Comparison of ENCODE assay signal across 24 cellular contexts in the genomic region with DNA sequence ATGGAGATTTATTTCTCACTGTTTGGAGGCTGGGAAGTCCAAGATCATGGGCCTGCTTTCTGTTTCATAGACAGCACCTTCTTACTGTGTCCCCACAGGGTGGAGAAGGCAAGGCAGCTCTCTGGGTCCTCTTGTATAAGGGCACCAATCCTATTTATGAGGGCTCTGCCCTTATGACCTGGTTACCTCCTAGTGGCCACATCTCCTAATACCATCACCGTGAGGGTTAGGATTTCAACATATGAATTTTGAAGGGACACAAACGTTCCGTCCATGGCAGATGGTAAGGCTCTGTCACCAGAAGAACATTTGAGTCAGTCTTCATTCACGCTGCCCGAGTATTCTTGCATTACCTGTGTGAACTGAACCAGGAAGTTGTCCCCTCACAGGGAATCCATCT. TPM values are rescaled to one million over a fixed set of nuclear protein-coding genes. Genes with fewer than 3 reads are reported as not detected.
A peak's percentile ranks its signal among the peaks of the same experiment; 100 is the strongest.
DNase-seq lines count a peak whose midpoint lies in the region; ATAC-seq and TF ChIP-seq lines count a peak whose summit lies in the region.
"Had no signal": no experiment of that assay in that cellular context is flagged by ENCODE, and none has a peak within 500 bp of the region (broad histone marks: within the 10 kb centered on the region; RNA-seq: fewer than 3 reads in every experiment).

No MANE protein-coding gene starts in this region.

- H3K4ac ChIP-seq in mesenchymal stem cell (ENCODE audit: low read depth in 1 of 2, low read length in 2 of 2) = no peak overlapping the region

- H3K14ac ChIP-seq in mesenchymal stem cell (ENCODE audit: low read length in 2 of 2) = no peak overlapping the region

- no peak overlapping the region for H3K9ac ChIP-seq in mesenchymal stem cell (ENCODE audit: low read length)

- H3F3A ChIP-seq in GM23338 (replicated peaks; ENCODE audit: low read depth) = no peaks in the 10 kb centered on the region

- no peaks in the 10 kb centered on the region for H3K9me2 ChIP-seq in GM23338 (ENCODE audit: insufficient read depth)

- TF ChIP-seq CTCF in GM06990 (IDR thresholded peaks at IDR 0.05; ENCODE audit: insufficient read depth, low read length, poor library complexity, severe bottlenecking) = peak; percentile 21
- TF ChIP-seq CTCF in GM23338 (conservative IDR thresholded peaks at IDR 0.05; ENCODE audit: low read depth in 2 of 2) = peak in 1 of 2 experiments; percentile 5; a peak in 1 of 4 replicates
- no peak for TF ChIP-seq CTCF in WTC11 (IDR thresholded peaks at IDR 0.05)

- H3K4me3 Mint-ChIP-seq in GM23338 (no peak overlapping the region), WTC11 (no peak overlapping the region)
- H3K4me3 Mint-ChIP-seq: CD8-positive, alpha-beta T cell; effector memory CD8-positive, alpha-beta T cell; stimulated activated effector memory CD8-positive, alpha-beta T cell treated with anti-CD3 and anti-CD28 coated beads, Interleukin-12 subunit alpha, Interleukin-12 subunit beta, amount 100 ng/mL, for 72 hours had no signal

- no peak overlapping the region; the same call in 1 of the 2 replicates for H3K4me3 ChIP-seq in GM06990 (replicated peaks; ENCODE audit: low read depth, low read length)
- no peak overlapping the region for H3K4me3 ChIP-seq in GM23338
- no peak overlapping the region for H3K4me3 ChIP-seq in mesenchymal stem cell (ENCODE audit: insufficient read depth in 1 of 2, low read depth in 1 of 2, low read length in 2 of 2)
- H3K4me3 ChIP-seq: esophagus squamous epithelium, psoas muscle, skin epidermis, suprapubic skin, vagina had no signal

- H3K23ac ChIP-seq in mesenchymal stem cell (ENCODE audit: low read length in 2 of 2) = no peak overlapping the region

- no peak overlapping the region for H2AFZ ChIP-seq in GM23338
- H2AFZ ChIP-seq in mesenchymal stem cell (ENCODE audit: low read depth, low read length) = no peak overlapping the region

- 0 out of 2 replicates have a peak overlapping the region, but pooled peaks have one; percentile 67 for H3K27ac Mint-ChIP-seq in GM23338
- H3K27ac Mint-ChIP-seq in WTC11 = no peak overlapping the region
- H3K27ac Mint-ChIP-seq: CD8-positive, alpha-beta T cell; effector memory CD8-positive, alpha-beta T cell; stimulated activated effector memory CD8-positive, alpha-beta T cell treated with anti-CD3 and anti-CD28 coated beads, Interleukin-12 subunit alpha, Interleukin-12 subunit beta, amount 100 ng/mL, for 72 hours had no signal

- H3K27ac ChIP-seq in GM23338 (ENCODE audit: low read depth) (no peak overlapping the region), mesenchymal stem cell (ENCODE audit: low read length, poor library complexity, severe bottlenecking) (no peak overlapping the region)
- H3K27ac ChIP-seq: esophagus squamous epithelium, psoas muscle, skin epidermis, suprapubic skin, vagina had no signal

- H3K4me1 Mint-ChIP-seq in GM23338 (peaks cover 29% of the 10 kb centered on the region), WTC11 (peaks cover 34% of the 10 kb centered on the region)
- H3K4me1 Mint-ChIP-seq: stimulated activated effector memory CD8-positive, alpha-beta T cell treated with anti-CD3 and anti-CD28 coated beads, Interleukin-12 subunit alpha, Interleukin-12 subunit beta, amount 100 ng/mL, for 72 hours had no signal

- H3K27me3 Mint-ChIP-seq in GM23338 (ENCODE audit: insufficient read depth, low read depth, poor library complexity) = peaks cover 2% of the 10 kb centered on the region
- H3K27me3 Mint-ChIP-seq in WTC11 (ENCODE audit: low read depth) = no peaks in the 10 kb centered on the region; the same call in 1 of the 2 replicates

- no peaks in the 10 kb centered on the region for H3K79me2 ChIP-seq in GM23338 (replicated peaks; ENCODE audit: insufficient read depth)

- H2BK15ac ChIP-seq in mesenchymal stem cell (ENCODE audit: low read depth, poor library complexity, severe bottlenecking) = no peak overlapping the region

- no peak overlapping the region for H2AK5ac ChIP-seq in mesenchymal stem cell (ENCODE audit: low read length, severe bottlenecking)

- peak overlapping the region; percentile 10 for H4K8ac ChIP-seq in mesenchymal stem cell (ENCODE audit: low read length)

- H3K36me3 Mint-ChIP-seq in GM23338 (ENCODE audit: low read depth) (no peaks in the 10 kb centered on the region), WTC11 (no peaks in the 10 kb centered on the region)
- H3K36me3 Mint-ChIP-seq: CD8-positive, alpha-beta T cell had no signal

- no peak overlapping the region for H2BK5ac ChIP-seq in mesenchymal stem cell (ENCODE audit: low read depth, low read length, poor library complexity, severe bottlenecking)

- H3K4me1 ChIP-seq in GM23338 (ENCODE audit: insufficient read depth) (peaks cover 10% of the 10 kb centered on the region), mesenchymal stem cell (ENCODE audit: control insufficient read depth, insufficient read depth, low read depth, low read length) (peaks cover 11% of the 10 kb centered on the region)
- H3K4me1 ChIP-seq: psoas muscle had no signal

- peaks cover 49% of the 10 kb centered on the region for H3K79me1 ChIP-seq in mesenchymal stem cell (replicated peaks; ENCODE audit: low read length, poor library complexity, severe bottlenecking)

- H3K9me3 Mint-ChIP-seq in GM23338 (no peaks in the 10 kb centered on the region; the same call in 2 of the 3 replicates), WTC11 (no peaks in the 10 kb centered on the region)
- H3K9me3 Mint-ChIP-seq: CD8-positive, alpha-beta T cell; effector memory CD8-positive, alpha-beta T cell; stimulated activated effector memory CD8-positive, alpha-beta T cell treated with anti-CD3 and anti-CD28 coated beads, Interleukin-12 subunit alpha, Interleukin-12 subunit beta, amount 100 ng/mL, for 72 hours had no signal

- H3K9me3 ChIP-seq in mesenchymal stem cell (ENCODE audit: control insufficient read depth, low read length) = no peaks in the 10 kb centered on the region
- H3K9me3 ChIP-seq: esophagus squamous epithelium, psoas muscle, suprapubic skin, vagina had no signal

- WGBS in mesenchymal stem cell = 75% methylated on average over 5 of the region's 5 CpGs

- H3K36me3 ChIP-seq in GM06990 (ENCODE audit: control insufficient read depth, insufficient read depth, low read length) (peaks cover 2% of the 10 kb centered on the region), GM23338 (ENCODE audit: insufficient read depth) (no peaks in the 10 kb centered on the region), mesenchymal stem cell (ENCODE audit: control insufficient read depth in 1 of 2, insufficient read depth in 2 of 2, low read depth in 1 of 2, low read length in 2 of 2) (peaks cover 0 to 2% of the 10 kb centered on the region in 2 experiments)
- H3K36me3 ChIP-seq: brain microvascular endothelial cell, esophagus squamous epithelium, suprapubic skin, vagina had no signal

- no peak overlapping the region for H2BK12ac ChIP-seq in mesenchymal stem cell (ENCODE audit: low read length in 2 of 2)

- DNase-seq in GM06990 (ENCODE audit: extremely low read depth, insufficient read length) (no peak), GM23338 (ENCODE audit: low spot score) (no peak), WTC11 (ENCODE audit: low spot score) (no peak), mesenchymal stem cell (no peak), activated gamma-delta T cell treated with Interleukin-2 at 50 U/mL for 16 hours (no peak)
- DNase-seq in activated effector memory CD4-positive, alpha-beta T cell treated with anti-CD3 and anti-CD28 coated beads, Interleukin-2, amount 50 U/mL, for 16 hours = no peak
- DNase-seq: activated CD4-positive, alpha-beta T cell treated with anti-CD3 and anti-CD28 coated beads, Interleukin-2, amount 50 U/mL, for 1 hour; activated CD8-positive, alpha-beta memory T cell treated with anti-CD3 and anti-CD28 coated beads, Interleukin-2, amount 50 U/mL, for 4 hours; activated effector memory CD4-positive, alpha-beta T cell treated with Interleukin-2 at 50 U/mL for 16 hours; brain microvascular endothelial cell; DMS53; effector memory CD8-positive, alpha-beta T cell; esophagus squamous epithelium; NCI-H1417 treated with DMSO at 0.1 percent for 48 hours; NCI-H524; psoas muscle; stimulated activated CD4-positive, alpha-beta T cell treated with anti-CD3 and anti-CD28 coated beads, Interleukin-2, amount 100 ng/mL, for 24 hours; T-helper 2 cell had no signal

- no peaks in the 10 kb centered on the region; the same call in 1 of the 2 replicates for H4K20me1 ChIP-seq in GM23338 (replicated peaks; ENCODE audit: insufficient read depth)

- no peak overlapping the region for H3K18ac ChIP-seq in mesenchymal stem cell (ENCODE audit: low read depth in 1 of 2, low read length in 2 of 2)

- H4K91ac ChIP-seq in mesenchymal stem cell (ENCODE audit: low read length) = no peak overlapping the region

- no peak overlapping the region for H3K4me2 ChIP-seq in GM23338
- no peak overlapping the region for H3K4me2 ChIP-seq in mesenchymal stem cell (ENCODE audit: low read length, poor library complexity, severe bottlenecking)

- POLR2A ChIA-PET in WTC11 (lab: Charles Lee) = no interaction called here

- CTCF ChIA-PET in WTC11 (lab: Charles Lee) = interaction anchor here (1.7 to 2.7 kb wide), 2 partner anchors 15 to 110 kb away, joined by 4 to 12 read pairs; no protein-coding TSS in a partner anchor

- no peak overlapping the region for H2BK120ac ChIP-seq in mesenchymal stem cell (ENCODE audit: low read depth, low read length)

- ATAC-seq in GM23338 (peak; percentile 22; the same call in 2 of the 3 replicates), WTC11 (peak; percentile 22; the same call in 1 of the 2 replicates), HG02642 (IDR thresholded peaks at IDR 0.05; ENCODE audit: poor library complexity, unreplicated experiment) (no peak)
- ATAC-seq: CD8-positive, alpha-beta T cell; effector memory CD8-positive, alpha-beta T cell; psoas muscle; stimulated activated effector memory CD8-positive, alpha-beta T cell treated with anti-CD3 and anti-CD28 coated beads, Interleukin-12 subunit alpha, Interleukin-12 subunit beta, amount 100 ng/mL, for 72 hours had no signal

- H3K27me3 ChIP-seq in GM06990 (replicated peaks; ENCODE audit: control insufficient read depth, insufficient read depth, low read length) = no peaks in the 10 kb centered on the region
- no peaks in the 10 kb centered on the region for H3K27me3 ChIP-seq in GM23338 (ENCODE audit: insufficient read depth)
- no peaks in the 10 kb centered on the region for H3K27me3 ChIP-seq in mesenchymal stem cell (ENCODE audit: control insufficient read depth in 1 of 2, insufficient read depth in 1 of 2, low read length in 2 of 2)
- H3K27me3 ChIP-seq: brain microvascular endothelial cell, suprapubic skin, vagina had no signal

TF ChIP-seq in GM23338, 12 proteins besides CTCF, POLR2A, EP300 and RAD21 (continues in another document):
- no peak for TF ChIP-seq CREB1 (CRISPR knock-in tag; IDR thresholded peaks at IDR 0.05; ENCODE audit: low read depth)

TF ChIP-seq in WTC11, 78 proteins besides CTCF, POLR2A, EP300 and RAD21 (continues in another document):
- no peak for TF ChIP-seq TEAD1 (CRISPR knock-in tag; IDR thresholded peaks at IDR 0.05)

RNA-seq across cellular contexts. Expression of gene ANKRD33B, which starts 48.4 kb away (rescaled TPM):
- 13.0 and 15.4 TPM in 2 replicates for total RNA-seq in GM23338 (2014; rRNA removed; shearing (Covaris generic))
- 2.7 and 2.9 TPM in 2 replicates for polyA plus RNA-seq in GM23338 (2016; fragmentation: Nextera tagmentation; extraction: Ambion mirVana)
- total RNA-seq in WTC11 (2021) = 5.4 to 9.2 TPM (median 5.9 TPM) in 3 replicates
- 0.64 TPM for polyA plus RNA-seq in mesenchymal stem cell (2013, experiment 1 of 2)
- 0.71 TPM for polyA plus RNA-seq in mesenchymal stem cell (2013, experiment 2 of 2)
